ENCODE assay signal across 16 cellular contexts in genomic region chr15:57134877-57135276, GRCh38.
DNase-seq lines count a peak whose midpoint lies in the region; FAIRE-seq and TF ChIP-seq lines count a peak whose summit lies in the region.
"Had no signal": no experiment of that assay in that cellular context is flagged by ENCODE, and none has a peak within 500 bp of the region (broad histone marks: within the 10 kb centered on the region; RNA-seq: fewer than 3 reads in every experiment).

No MANE protein-coding gene starts in this region.

- H2AFZ ChIP-seq in astrocyte (ENCODE audit: low read depth, low read length) = no peak overlapping the region

- peaks cover 58% of the 10 kb centered on the region for H3K4me1 ChIP-seq in HUES64 (ENCODE audit: insufficient read depth, low read length)
- H3K4me1 ChIP-seq in astrocyte (ENCODE audit: insufficient read depth, low read length) = peaks cover 7% of the 10 kb centered on the region
- H3K4me1 ChIP-seq: prostate gland had no signal

- H3K9me3 ChIP-seq in HUES64 (ENCODE audit: insufficient read depth, low read depth, low read length) = no peaks in the 10 kb centered on the region
- no peaks in the 10 kb centered on the region for H3K9me3 ChIP-seq in astrocyte (ENCODE audit: insufficient read depth, low read depth, low read length)
- H3K9me3 ChIP-seq: prostate gland, upper lobe of left lung had no signal

- H3K4me3 ChIP-seq in HUES64 (ENCODE audit: low read length) (no peak overlapping the region), astrocyte (ENCODE audit: insufficient read depth, low read depth, low read length) (no peak overlapping the region)
- H3K4me3 ChIP-seq: prostate gland, upper lobe of left lung had no signal

- no peak for TF ChIP-seq CTCF in astrocyte (IDR thresholded peaks at IDR 0.05; ENCODE audit: insufficient read depth, low read depth, low read length)
- TF ChIP-seq CTCF in mesothelial cell of epicardium (IDR thresholded peaks at IDR 0.05; ENCODE audit: unreplicated experiment) = no peak

- no peaks in the 10 kb centered on the region for H3K27me3 Mint-ChIP-seq in astrocyte (ENCODE audit: low read depth, unreplicated experiment)
- H3K27me3 Mint-ChIP-seq in mesothelial cell of epicardium (ENCODE audit: low read depth) = no peaks in the 10 kb centered on the region

- H3K79me2 ChIP-seq in astrocyte (ENCODE audit: insufficient read depth, low read length) = peaks cover 40% of the 10 kb centered on the region

- H3K36me3 ChIP-seq in HUES64 (ENCODE audit: insufficient read depth, low read length) = no peaks in the 10 kb centered on the region
- H3K36me3 ChIP-seq in astrocyte (ENCODE audit: insufficient read depth, low read length) = peaks cover 2% of the 10 kb centered on the region
- H3K36me3 ChIP-seq: prostate gland, upper lobe of left lung had no signal

- peak overlapping the region; percentile 10; the same call in 1 of the 2 replicates for H3K9ac ChIP-seq in HUES64 (ENCODE audit: low read depth, low read length)
- H3K9ac ChIP-seq in astrocyte (ENCODE audit: low read length) = no peak overlapping the region

- peak; percentile 64 for DNase-seq in DMS114 treated with DMSO at 0.1 percent for 48 hours (lab: John Stamatoyannopoulos, UW; ENCODE audit: unreplicated experiment)
- peak; percentile 20 for DNase-seq in astrocyte (ENCODE audit: low read depth)
- no peak for DNase-seq in mesothelial cell of epicardium (ENCODE audit: low spot score in 2 of 2, unreplicated experiment in 2 of 2)
- DNase-seq in HCEC 1CT = no peak
- no peak for DNase-seq in medulla oblongata (ENCODE audit: extremely low spot score)
- no peak for DNase-seq in NCI-H1436 treated with DMSO at 0.1 percent for 48 hours (lab: John Stamatoyannopoulos, UW)
- DNase-seq: EL; IMR-90; NCI-H1105; SHP77; stimulated activated CD8-positive, alpha-beta memory T cell treated with anti-CD3 and anti-CD28 coated beads, Interleukin-4, amount 100 ng/mL, for 48 hours; T1000; upper lobe of left lung had no signal

- no peak overlapping the region for H3K27ac Mint-ChIP-seq in astrocyte (ENCODE audit: unreplicated experiment)
- H3K27ac Mint-ChIP-seq in mesothelial cell of epicardium = peak overlapping the region; percentile 86

- H3K9me3 Mint-ChIP-seq in astrocyte (ENCODE audit: unreplicated experiment) = no peaks in the 10 kb centered on the region
- H3K9me3 Mint-ChIP-seq in mesothelial cell of epicardium = no peaks in the 10 kb centered on the region

- H4K20me1 ChIP-seq in astrocyte (ENCODE audit: insufficient read depth, low read length) = peaks cover 18% of the 10 kb centered on the region

- H3K36me3 Mint-ChIP-seq in astrocyte (ENCODE audit: low read depth, unreplicated experiment) (no peaks in the 10 kb centered on the region), mesothelial cell of epicardium (no peaks in the 10 kb centered on the region)

- no peaks in the 10 kb centered on the region for H3K27me3 ChIP-seq in HUES64 (ENCODE audit: insufficient read depth, low read length)
- H3K27me3 ChIP-seq in astrocyte (ENCODE audit: insufficient read depth, low read length) = no peaks in the 10 kb centered on the region
- H3K27me3 ChIP-seq: upper lobe of left lung had no signal

- H3K27ac ChIP-seq in HUES64 (ENCODE audit: low read depth, low read length) (peak overlapping the region; percentile 39; the same call in 1 of the 2 replicates), astrocyte (ENCODE audit: low read depth, low read length) (no peak overlapping the region)
- H3K27ac ChIP-seq: prostate gland had no signal

- H3K4me3 Mint-ChIP-seq in astrocyte (ENCODE audit: unreplicated experiment) (no peak overlapping the region), mesothelial cell of epicardium (no peak overlapping the region)

- H3K4me2 ChIP-seq in astrocyte (ENCODE audit: low read length) = no peak overlapping the region

- H3K4me1 Mint-ChIP-seq in astrocyte (ENCODE audit: low read depth, unreplicated experiment) (peaks cover 22% of the 10 kb centered on the region), mesothelial cell of epicardium (peaks cover 43% of the 10 kb centered on the region)

- FAIRE-seq in astrocyte (lab: Jason Lieb, UNC) = no peak
- FAIRE-seq: GM12891 had no signal

Comparison
In these comparisons a context has a peak if more than half of its experiments do, and no peak if none do; other contexts are left out.
1. DNase-seq: peak in DMS114 treated with DMSO at 0.1 percent for 48 hours (single experiment) and astrocyte (single experiment); none in mesothelial cell of epicardium (0 of 2), HCEC 1CT (single experiment), medulla oblongata (single experiment) and NCI-H1436 treated with DMSO at 0.1 percent for 48 hours (single experiment).